8 cellular contexts compared by ENCODE assay signal in the genomic region with DNA sequence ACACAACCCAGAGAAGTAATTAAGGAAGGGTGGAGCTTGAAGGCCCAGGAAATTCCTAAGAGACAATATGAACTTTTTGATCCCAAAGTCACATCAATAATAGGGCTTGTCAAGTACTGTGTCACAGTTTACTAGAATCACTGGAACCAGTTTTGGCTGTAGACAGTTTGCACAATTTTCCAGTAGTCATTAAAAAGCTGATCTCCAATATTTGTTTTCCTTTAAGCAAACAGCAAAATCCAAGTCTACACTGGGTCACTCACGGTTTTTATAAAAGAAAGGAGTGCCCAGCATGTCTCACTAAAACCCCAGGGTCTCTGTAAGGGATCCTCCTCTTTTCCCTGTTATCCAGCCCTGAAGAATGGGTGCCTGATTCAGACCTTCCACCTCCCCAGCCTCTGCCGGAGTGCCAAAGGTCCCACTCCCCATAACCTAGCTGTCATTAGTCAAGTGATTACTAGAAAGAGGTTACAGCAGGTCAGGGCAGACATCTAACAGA. TPM values are rescaled to one million over a fixed set of nuclear protein-coding genes. Genes with fewer than 3 reads are reported as not detected.
DNase-seq lines count a peak whose midpoint lies in the region; ATAC-seq and TF ChIP-seq lines count a peak whose summit lies in the region.

No MANE protein-coding gene starts in this region.

- peaks cover 0 to 5% of the 10 kb centered on the region in 2 donors for H3K4me1 ChIP-seq in naive thymus-derived CD4-positive, alpha-beta T cell (ENCODE audit: control insufficient read depth in 2 of 2, insufficient read depth in 2 of 2, low read length in 2 of 2)

- H3K4me3 Mint-ChIP-seq in IgD-negative memory B cell: peak overlapping the region; percentile 85 to 95 (median 94)
- peak overlapping the region; percentile 87 to 94 (median 92) for H3K4me3 Mint-ChIP-seq in naive thymus-derived CD4-positive, alpha-beta T cell

- H3K27me3 Mint-ChIP-seq in IgD-negative memory B cell: no peaks in the 10 kb centered on the region
- no peaks in the 10 kb centered on the region for H3K27me3 Mint-ChIP-seq in naive thymus-derived CD4-positive, alpha-beta T cell

- POLR2A ChIA-PET in AG04450 (lab: Yijun Ruan, JAX): no interaction called here
- POLR2A ChIA-PET in naive thymus-derived CD4-positive, alpha-beta T cell (lab: Charles Lee): interaction anchor here (0.5 to 1.1 kb wide), 3 partner anchors 8 to 120 kb away, joined by 3 to 7 read pairs (median 3); a partner anchor contains a TSS

- H3K9me3 Mint-ChIP-seq in IgD-negative memory B cell: no peaks in the 10 kb centered on the region
- H3K9me3 Mint-ChIP-seq in naive thymus-derived CD4-positive, alpha-beta T cell: no peaks in the 10 kb centered on the region

- no peaks in the 10 kb centered on the region for H3K36me3 ChIP-seq in naive thymus-derived CD4-positive, alpha-beta T cell (ENCODE audit: control insufficient read depth in 2 of 3, insufficient read depth in 3 of 3, low read length in 3 of 3)

- H3K27ac Mint-ChIP-seq in IgD-negative memory B cell: peak overlapping the region; percentile 94 to 98 (median 95)
- H3K27ac Mint-ChIP-seq in naive thymus-derived CD4-positive, alpha-beta T cell: peak overlapping the region; percentile 78 to 97 (median 95)

- intact Hi-C loops in naive thymus-derived CD4-positive, alpha-beta T cell (cut with micrococcal nuclease): loop anchor here (1.0 to 10.0 kb wide), 18 partner anchors 55 to 762 kb away; a partner anchor contains a TSS

- no peak for ATAC-seq in naive thymus-derived CD4-positive, alpha-beta T cell
- ATAC-seq in GM18520 (IDR thresholded peaks at IDR 0.05; ENCODE audit: unreplicated experiment): no peak

- no peaks in the 10 kb centered on the region for H3K27me3 ChIP-seq in AG04450 (ENCODE audit: control insufficient read depth, insufficient read depth, low read length)
- H3K27me3 ChIP-seq in naive thymus-derived CD4-positive, alpha-beta T cell (ENCODE audit: control insufficient read depth in 2 of 2, insufficient read depth in 2 of 2, low read length in 2 of 2): no peaks in the 10 kb centered on the region

- TF ChIP-seq CTCF in AG04450 (IDR thresholded peaks at IDR 0.05; ENCODE audit: low read depth, low read length) (no peak), coronary artery (IDR thresholded peaks at IDR 0.05) (no peak)

- H3K4me3 ChIP-seq in AG04450 (ENCODE audit: low read depth, low read length): peak overlapping the region; percentile 85
- peak overlapping the region; percentile 76 for H3K4me3 ChIP-seq in coronary artery
- H3K4me3 ChIP-seq in naive thymus-derived CD4-positive, alpha-beta T cell (ENCODE audit: low read length): peak overlapping the region; percentile 91

- no peaks in the 10 kb centered on the region for H3K36me3 Mint-ChIP-seq in IgD-negative memory B cell
- H3K36me3 Mint-ChIP-seq in naive thymus-derived CD4-positive, alpha-beta T cell: peaks cover 0 to 8% (median 0%) of the 10 kb centered on the region in 5 donors

- DNase-seq in AG04450 (ENCODE audit: low read depth, low spot score): no peak
- DNase-seq in coronary artery (ENCODE audit: low spot score): no peak
- DNase-seq in naive thymus-derived CD4-positive, alpha-beta T cell: peak in 1 of 9 donors; percentile 4
- DNase-seq in NCI-H226: no peak
- no peak for DNase-seq in NCI-H187 (lab: John Stamatoyannopoulos, UW)
- no peak for DNase-seq in HCEC 1CT

- peaks cover 7 to 11% (median 8%) of the 10 kb centered on the region in 3 donors for H3K4me1 Mint-ChIP-seq in IgD-negative memory B cell
- peaks cover 0 to 20% (median 7%) of the 10 kb centered on the region in 7 donors for H3K4me1 Mint-ChIP-seq in naive thymus-derived CD4-positive, alpha-beta T cell

- CTCF ChIA-PET in AG04450 (lab: Charles Lee): no interaction called here
- CTCF ChIA-PET in naive thymus-derived CD4-positive, alpha-beta T cell (lab: Charles Lee): no interaction called here

- peak overlapping the region; percentile 31 for H3K27ac ChIP-seq in AG04450 (ENCODE audit: low read depth, low read length)
- H3K27ac ChIP-seq in coronary artery: peak overlapping the region; percentile 88 to 97
- peak overlapping the region; percentile 96 for H3K27ac ChIP-seq in naive thymus-derived CD4-positive, alpha-beta T cell (ENCODE audit: low read depth, low read length)

- H3K9me3 ChIP-seq in AG04450 (ENCODE audit: control insufficient read depth, insufficient read depth, low read length): no peaks in the 10 kb centered on the region
- no peaks in the 10 kb centered on the region for H3K9me3 ChIP-seq in naive thymus-derived CD4-positive, alpha-beta T cell (ENCODE audit: control insufficient read depth in 2 of 3, low read length in 3 of 3)

RNA-seq across cellular contexts. Expression of a gene that starts 0.6 kb away (rescaled TPM):
- polyA plus RNA-seq in AG04450 (2011; rRNA removed) (13.8 and 21.2 TPM in 2 replicates), IgD-negative memory B cell (4.6 TPM)
- polyA minus RNA-seq in AG04450 (2011; rRNA and poly(A)+ RNA removed): 25.3 and 42.3 TPM in 2 replicates
- total RNA-seq in naive thymus-derived CD4-positive, alpha-beta T cell: 10 to 100 TPM; 19.1 to 28.3 (median 26.5) TPM
- 1 to 10 TPM; 3.5 to 6.9 TPM for polyA plus RNA-seq in naive thymus-derived CD4-positive, alpha-beta T cell

RNA-seq across cellular contexts. Expression of a gene that starts 33.5 kb away (rescaled TPM):
- polyA plus RNA-seq in AG04450 (2011; rRNA removed): 2.4 and 3.4 TPM in 2 replicates
- polyA minus RNA-seq in AG04450 (2011; rRNA and poly(A)+ RNA removed): 10.4 and 14.7 TPM in 2 replicates
- 1.0 TPM for polyA plus RNA-seq in IgD-negative memory B cell
- 1 to 10 TPM; 2.5 to 3.0 (median 2.9) TPM for total RNA-seq in naive thymus-derived CD4-positive, alpha-beta T cell
- polyA plus RNA-seq in naive thymus-derived CD4-positive, alpha-beta T cell: 1 to 10 TPM; 1.4 to 1.6 TPM

RNA-seq across cellular contexts. Expression of a gene that starts 54.9 kb away (rescaled TPM):
- polyA plus RNA-seq in AG04450 (2011; rRNA removed) (1.6 and 2.5 TPM in 2 replicates), IgD-negative memory B cell (0.23 TPM)
- polyA minus RNA-seq in AG04450 (2011; rRNA and poly(A)+ RNA removed): 1.7 and 4.4 TPM in 2 replicates
- total RNA-seq in naive thymus-derived CD4-positive, alpha-beta T cell: 10 to 100 TPM in 1 of 5 experiments, 1 to 10 TPM in 4; 3.8 to 40.2 (median 6.3) TPM
- under 1 TPM; 0.40 to 0.43 TPM for polyA plus RNA-seq in naive thymus-derived CD4-positive, alpha-beta T cell

Comparison
In these comparisons a context has a peak if more than half of its experiments do, and no peak if none do; other contexts are left out.
1. H3K27ac ChIP-seq: peak in every context shown above with its lines; median percentile 96 in naive thymus-derived CD4-positive, alpha-beta T cell; 92 in coronary artery; 31 in AG04450.